Comparison of ENCODE assay signal across 9 cellular contexts in the genomic region with DNA sequence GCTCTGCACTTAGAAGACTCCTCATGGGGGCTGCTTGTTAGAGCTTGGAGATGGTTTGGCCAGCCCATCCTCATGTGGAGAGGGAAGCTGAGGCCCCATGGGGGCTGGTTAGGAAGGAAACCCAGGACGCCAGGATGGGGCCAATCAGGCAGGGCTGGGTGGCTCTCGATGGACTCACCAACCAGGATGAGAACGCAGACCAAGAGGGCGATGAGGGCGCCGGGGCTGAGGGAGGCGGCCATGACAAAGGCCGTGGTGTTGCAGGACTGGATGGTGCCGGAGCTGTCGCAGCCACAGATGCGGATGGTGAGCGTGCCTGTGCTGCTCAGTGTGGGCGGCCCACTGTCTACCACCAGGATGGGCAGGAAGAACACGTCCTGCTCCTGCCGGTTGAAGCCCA. TPM values are rescaled to one million over a fixed set of nuclear protein-coding genes. Genes with fewer than 3 reads are reported as not detected.
"Had no signal": no experiment of that assay in that cellular context is flagged by ENCODE, and none has a peak within 500 bp of the region (broad histone marks: within the 10 kb centered on the region; RNA-seq: fewer than 3 reads in every experiment).

No MANE protein-coding gene starts in this region.

- H3K9me3 Mint-ChIP-seq: GM23338, HFFc6 had no signal

- H3K9me3 ChIP-seq: HAP-1 had no signal

- H3K27ac Mint-ChIP-seq: GM23338, HFFc6 had no signal

- H3K4me1 Mint-ChIP-seq: GM23338 had no signal

- DNase-seq: H7, HFFc6, IMR-90 had no signal

- H3K36me3 ChIP-seq: HAP-1 had no signal

- H3K4me1 ChIP-seq: HAP-1 had no signal

- H3K4me3 Mint-ChIP-seq: GM23338, HFFc6 had no signal

- H3K27ac ChIP-seq: HL-60 had no signal

- ATAC-seq: GM23338, HCT116, K562 had no signal

- H3K4me3 ChIP-seq: GM23338, HAP-1, K562 had no signal

- H2AFZ ChIP-seq: GM23338 had no signal

- H3K4me2 ChIP-seq: GM23338 had no signal

RNA-seq across cellular contexts. Expression of gene CD40, which starts 59.7 kb away (rescaled TPM):
- total RNA-seq: HT1080 had no signal
